In the genomic region with DNA sequence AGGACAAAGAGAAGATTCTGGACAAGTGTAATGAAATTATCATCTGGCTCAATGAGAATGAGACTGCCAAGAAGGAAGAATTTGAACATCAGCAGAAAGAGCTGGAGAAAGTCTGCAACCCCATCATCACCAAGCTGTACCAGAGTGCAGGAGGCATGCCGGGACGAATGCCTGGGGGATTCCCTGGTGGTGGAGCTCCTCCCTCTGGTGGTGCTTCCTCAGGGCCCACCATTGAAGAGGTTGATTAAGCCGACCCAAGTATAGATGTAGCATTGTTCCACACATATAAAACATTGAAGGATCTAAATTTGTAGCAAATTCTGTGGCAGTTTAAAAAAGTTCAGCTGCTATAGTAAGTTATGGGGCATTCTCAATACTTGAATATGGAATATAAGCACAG, we compare ENCODE assay signal across 22 cellular contexts.
DNase-seq lines count a peak whose midpoint lies in the region; ATAC-seq, FAIRE-seq and TF ChIP-seq lines count a peak whose summit lies in the region.
"Had no signal": no experiment of that assay in that cellular context is flagged by ENCODE, and none has a peak within 500 bp of the region (broad histone marks: within the 10 kb centered on the region; RNA-seq: fewer than 3 reads in every experiment).

No MANE protein-coding gene starts in this region.

- intact Hi-C loops in HepG2 (cut with micrococcal nuclease; ENCODE audit: unreplicated experiment): loop anchor here (1.0 kb wide), 1 partner anchor 214 kb away; no protein-coding TSS in a partner anchor
- intact Hi-C loops in right lobe of liver (cut with DNase I): no loop called here

- in situ Hi-C loops in HepG2 (cut with HindIII; ENCODE audit: extremely low pct_ligation_motif_present, low pct_unique_long_range_greater_than_20kb): loop anchor here (10.0 kb wide), 1 partner anchor 204 kb away; no protein-coding TSS in a partner anchor

- peaks cover 5% of the 10 kb centered on the region for H3K9me3 Mint-ChIP-seq in progenitor cell of endocrine pancreas (ENCODE audit: low read depth)
- H3K9me3 Mint-ChIP-seq: CD4-positive, alpha-beta T cell had no signal

- peaks cover 1% of the 10 kb centered on the region for H3K36me3 Mint-ChIP-seq in progenitor cell of endocrine pancreas (ENCODE audit: insufficient read depth)

- H3K4me3 Mint-ChIP-seq in progenitor cell of endocrine pancreas (ENCODE audit: low read depth): no peak overlapping the region
- H3K4me3 Mint-ChIP-seq: CD4-positive, alpha-beta T cell; HFFc6 had no signal

- H3K79me2 ChIP-seq in HepG2 (ENCODE audit: insufficient read depth, low read length) (no peaks in the 10 kb centered on the region), MM.1S (ENCODE audit: low read length) (no peaks in the 10 kb centered on the region)

- POLR2A ChIA-PET in HepG2 (lab: Yijun Ruan, JAX): no interaction called here

- DNase-seq in HepG2 (ENCODE audit: low spot score) (no peak), right lobe of liver (no peak), MM.1S (no peak), fibroblast of villous mesenchyme (ENCODE audit: low read depth) (no peak), progenitor cell of endocrine pancreas (ENCODE audit: low spot score, unreplicated experiment) (no peak), NCI-H2081 treated with DMSO at 0.1 percent for 48 hours (lab: John Stamatoyannopoulos, UW) (no peak)
- DNase-seq: CD4-positive, alpha-beta T cell; DMS153; GOT3; HFFc6; NCI-H1417 treated with DMSO at 0.1 percent for 48 hours; NCI-H1930; NCI-H345; NCI-H526; NK-92 treated with Interleukin-12 subunit alpha and Interleukin-12 subunit beta, amount 100 ng/mL, for 24 hours had no signal

- 16% methylated on average over 3 of the region's 3 CpGs for WGBS in HepG2 (ENCODE audit: low lambda C conversion rate)
- 12% methylated on average over 3 of the region's 3 CpGs for WGBS in right lobe of liver (ENCODE audit: insufficient coverage, low coverage, low lambda C conversion rate, missing lambda C conversion rate)
- 28 to 41% methylated on average over 3 of the region's 3 CpGs for WGBS in gastroesophageal sphincter (ENCODE audit: low coverage in 1 of 2), 2 donors

- no peaks in the 10 kb centered on the region for H3K9me3 ChIP-seq in HepG2 (ENCODE audit: low read length)
- H3K9me3 ChIP-seq in right lobe of liver: no peaks in the 10 kb centered on the region
- H3K9me3 ChIP-seq in MM.1S (replicated peaks; ENCODE audit: insufficient read depth, low read length): no peaks in the 10 kb centered on the region
- H3K9me3 ChIP-seq in gastroesophageal sphincter: no peaks in the 10 kb centered on the region
- H3K9me3 ChIP-seq: Caco-2 had no signal

- no peak for FAIRE-seq in HepG2 (lab: Jason Lieb, UNC)
- FAIRE-seq: A204.1, RCC 7860 had no signal

- no peaks in the 10 kb centered on the region for H3K27me3 Mint-ChIP-seq in progenitor cell of endocrine pancreas
- H3K27me3 Mint-ChIP-seq: CD4-positive, alpha-beta T cell had no signal

- H3K4me2 ChIP-seq in HepG2 (ENCODE audit: low read depth, low read length): no peak overlapping the region
- no peak overlapping the region for H3K4me2 ChIP-seq in MM.1S (ENCODE audit: low read depth, low read length)
- H3K4me2 ChIP-seq: KMS-11 had no signal

- TF ChIP-seq EP300 in HepG2 (IDR thresholded peaks at IDR 0.05; ENCODE audit: low read depth in 2 of 2, low read length in 2 of 2) (no peak), HepG2 (CRISPR knock-in tag; IDR thresholded peaks at IDR 0.05; ENCODE audit: borderline replicate concordance) (no peak), gastroesophageal sphincter (IDR thresholded peaks at IDR 0.05) (no peak)

- TF ChIP-seq RAD21 in HepG2 (CRISPR knock-in tag; IDR thresholded peaks at IDR 0.05): no peak

- H3K27me3 ChIP-seq in HepG2 (ENCODE audit: control insufficient read depth in 1 of 2, insufficient read depth in 2 of 2, low read length in 2 of 2) (no peaks in the 10 kb centered on the region), right lobe of liver (no peaks in the 10 kb centered on the region), MM.1S (replicated peaks; ENCODE audit: insufficient read depth, low read length) (no peaks in the 10 kb centered on the region), gastroesophageal sphincter (peaks cover 8% of the 10 kb centered on the region)

- H3K4me1 Mint-ChIP-seq in progenitor cell of endocrine pancreas (ENCODE audit: low read depth): peaks cover 1% of the 10 kb centered on the region

- H3K36me3 ChIP-seq in HepG2 (replicated peaks in 1 of 2; ENCODE audit: control insufficient read depth in 1 of 2, insufficient read depth in 2 of 2, low read length in 2 of 2) (no peaks in the 10 kb centered on the region), right lobe of liver (no peaks in the 10 kb centered on the region), MM.1S (replicated peaks; ENCODE audit: insufficient read depth, low read length) (no peaks in the 10 kb centered on the region), gastroesophageal sphincter (no peaks in the 10 kb centered on the region)

- BruUV-seq in HepG2 (replicated peaks; lab: Mats Ljungman, UMichigan): no TSS peak

- H2AFZ ChIP-seq in HepG2 (ENCODE audit: low read length) (no peak overlapping the region), MM.1S (ENCODE audit: low read length) (no peak overlapping the region)

- H3K27ac ChIP-seq in HepG2 (ENCODE audit: extremely low read length, insufficient read depth, low read length) (no peak overlapping the region), right lobe of liver (no peak overlapping the region), MM.1S (ENCODE audit: low read length) (no peak overlapping the region), gastroesophageal sphincter (no peak overlapping the region)
- H3K27ac ChIP-seq: KMS-11 had no signal

- H3K9ac ChIP-seq in HepG2 (ENCODE audit: insufficient read depth, low read depth, low read length) (no peak overlapping the region), MM.1S (ENCODE audit: low read length) (no peak overlapping the region)
- H3K9ac ChIP-seq: KMS-11 had no signal

- H3K4me1 ChIP-seq in HepG2 (ENCODE audit: insufficient read depth, low read length) (no peaks in the 10 kb centered on the region), right lobe of liver (no peaks in the 10 kb centered on the region), MM.1S (ENCODE audit: low read length) (peaks cover 6% of the 10 kb centered on the region), gastroesophageal sphincter (no peaks in the 10 kb centered on the region)
- H3K4me1 ChIP-seq: Caco-2 had no signal

- ATAC-seq in HepG2 (no peak), right lobe of liver (no peak), HG03442 (IDR thresholded peaks at IDR 0.05; ENCODE audit: unreplicated experiment) (no peak), gastroesophageal sphincter (no peak)
- ATAC-seq: Right ventricle myocardium inferior had no signal

- no peaks in the 10 kb centered on the region for H3F3A ChIP-seq in MM.1S (ENCODE audit: insufficient read depth, low read length)

- H3K27ac Mint-ChIP-seq in progenitor cell of endocrine pancreas: no peak overlapping the region
- H3K27ac Mint-ChIP-seq: CD4-positive, alpha-beta T cell; HFFc6 had no signal

- no peaks in the 10 kb centered on the region for H4K20me1 ChIP-seq in HepG2 (ENCODE audit: insufficient read depth, low read length)
- H4K20me1 ChIP-seq in MM.1S (ENCODE audit: insufficient read depth, low read length): no peaks in the 10 kb centered on the region

- TF ChIP-seq POLR2A in HepG2 (IDR thresholded peaks at IDR 0.05; ENCODE audit: insufficient read depth in 1 of 2, low read depth in 2 of 2, low read length in 2 of 2): no peak
- no peak for TF ChIP-seq POLR2A in right lobe of liver (IDR thresholded peaks at IDR 0.05)
- no peak for TF ChIP-seq POLR2A in gastroesophageal sphincter (IDR thresholded peaks at IDR 0.05)

- TF ChIP-seq CTCF in HepG2 (CRISPR knock-in tag; IDR thresholded peaks at IDR 0.05): peak; percentile 65
- TF ChIP-seq CTCF in right lobe of liver (IDR thresholded peaks at IDR 0.05): no peak
- 0 out of 2 replicates have a peak, but pooled peaks have one; percentile 12 for TF ChIP-seq CTCF in MM.1S (IDR thresholded peaks at IDR 0.05; ENCODE audit: low read length)
- TF ChIP-seq CTCF in fibroblast of villous mesenchyme (IDR thresholded peaks at IDR 0.05; ENCODE audit: insufficient read depth, low read depth, low read length): peak; percentile 5
- TF ChIP-seq CTCF in progenitor cell of endocrine pancreas (IDR thresholded peaks at IDR 0.05; ENCODE audit: unreplicated experiment): peak; percentile 15
- TF ChIP-seq CTCF in gastroesophageal sphincter (IDR thresholded peaks at IDR 0.05): no peak

- CTCF ChIA-PET in HepG2 (lab: Yijun Ruan, JAX; ENCODE audit: low intra/inter-chr PET ratio, low total read pairs): no interaction called here

- H3K9me2 ChIP-seq in MM.1S (replicated peaks; ENCODE audit: insufficient read depth, low read length): no peaks in the 10 kb centered on the region

- H3K4me3 ChIP-seq in HepG2 (replicated peaks in 1 of 3; ENCODE audit: insufficient read depth in 1 of 3, low read depth in 2 of 3, low read length in 3 of 3) (no peak overlapping the region), right lobe of liver (no peak overlapping the region), MM.1S (ENCODE audit: low read length) (no peak overlapping the region), fibroblast of villous mesenchyme (ENCODE audit: low read depth, low read length) (no peak overlapping the region), gastroesophageal sphincter (no peak overlapping the region)

TF ChIP-seq in HepG2, 621 proteins besides CTCF, POLR2A, EP300 and RAD21:
- TF ChIP-seq SMC3 (IDR thresholded peaks at IDR 0.05; ENCODE audit: low read length) (peak; percentile 40; the same call in 1 of the 2 replicates), PCBP1 (IDR thresholded peaks at IDR 0.05; ENCODE audit: borderline replicate concordance, low read depth, low read length) (no peak), STAG1 (CRISPR knock-in tag; IDR thresholded peaks at IDR 0.05) (peak; percentile 75), HNF1B (CRISPR knock-in tag; IDR thresholded peaks at IDR 0.05) (no peak), ZNF143 (CRISPR knock-in tag; IDR thresholded peaks at IDR 0.05) (0 out of 2 replicates have a peak, but pooled peaks have one; percentile 30)

Comparison
In these comparisons a context has a peak if more than half of its experiments do, and no peak if none do; other contexts are left out.
1. CTCF ChIP-seq: peak in HepG2 (single experiment), MM.1S (single experiment), fibroblast of villous mesenchyme (single experiment) and progenitor cell of endocrine pancreas (single experiment); none in right lobe of liver (0 of 4) and gastroesophageal sphincter (0 of 4).